ENCODE assay signal across 13 cellular contexts in the genomic region with DNA sequence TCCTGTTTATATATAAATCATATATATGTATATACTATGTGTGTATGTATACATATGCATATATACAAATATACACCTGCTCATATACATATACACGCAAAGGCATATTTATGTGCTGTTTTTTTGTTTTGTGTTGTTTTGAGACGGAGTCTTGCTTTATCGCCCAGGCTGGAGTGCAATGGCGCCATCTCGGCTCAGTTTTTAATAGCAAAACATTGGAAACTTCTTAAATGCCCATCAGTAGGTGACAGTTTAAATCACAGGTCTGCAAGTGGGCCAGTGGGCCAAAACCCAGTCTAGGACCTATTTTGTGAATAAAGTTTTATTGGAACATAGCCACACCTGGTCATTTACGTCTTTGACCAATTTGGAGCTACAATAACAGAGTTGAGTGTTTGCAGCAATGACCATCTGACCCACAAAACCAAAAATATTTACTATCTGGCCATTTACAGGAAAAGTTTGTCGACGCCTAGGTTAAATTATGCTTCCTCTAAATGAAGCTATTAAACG.
DNase-seq lines count a peak whose midpoint lies in the region; TF ChIP-seq lines count a peak whose summit lies in the region.
"Had no signal": no experiment of that assay in that cellular context is flagged by ENCODE, and none has a peak within 500 bp of the region (broad histone marks: within the 10 kb centered on the region; RNA-seq: fewer than 3 reads in every experiment).

No MANE protein-coding gene starts in this region.

- intact Hi-C loops in tibial artery (cut with DNase I; ENCODE audit: low total_unique reads) = loop anchor here (5.0 kb wide), 3 partner anchors 51 to 384 kb away; a partner anchor contains a TSS

- no peak for TF ChIP-seq POLR2A in Peyer's patch (IDR thresholded peaks at IDR 0.05)

- H3K9me3 ChIP-seq in Peyer's patch (no peaks in the 10 kb centered on the region), muscle layer of duodenum (ENCODE audit: control insufficient read depth in 1 of 2, low read length in 2 of 2) (no peaks in the 10 kb centered on the region), tibial artery (no peaks in the 10 kb centered on the region)
- H3K9me3 ChIP-seq: SJCRH30 had no signal

- CTCF ChIA-PET in HEK293T (lab: Yijun Ruan, JAX) = no interaction called here

- H3K4me1 ChIP-seq in Peyer's patch (peaks cover 0 to 20% (median 14%) of the 10 kb centered on the region in 4 donors), muscle layer of duodenum (ENCODE audit: control insufficient read depth in 1 of 2, insufficient read depth in 2 of 2, low read length in 2 of 2) (peaks cover 10 to 17% of the 10 kb centered on the region in 2 donors), tibial artery (peaks cover 0 to 28% (median 25%) of the 10 kb centered on the region in 4 donors)

- H3K36me3 ChIP-seq in Peyer's patch = no peaks in the 10 kb centered on the region
- H3K36me3 ChIP-seq in muscle layer of duodenum (ENCODE audit: control insufficient read depth in 1 of 2, insufficient read depth in 2 of 2, low read length in 2 of 2) = no peaks in the 10 kb centered on the region
- no peaks in the 10 kb centered on the region for H3K36me3 ChIP-seq in tibial artery
- H3K36me3 ChIP-seq: SJCRH30 had no signal

- DNase-seq in Peyer's patch (peak in 1 of 3 donors; percentile 11), dermis microvascular lymphatic vessel endothelial cell (ENCODE audit: low read depth in 2 of 2) (peak; percentile 23 to 28), tibial artery (no peak), SKM-1 (lab: John Stamatoyannopoulos, UW; ENCODE audit: unreplicated experiment) (no peak), activated gamma-delta T cell (lab: John Stamatoyannopoulos, UW) (no peak), HEK293T (ENCODE audit: extremely low spot score) (no peak)
- DNase-seq: effector memory CD4-positive, alpha-beta T cell; NCI-H146; NCI-H526; SJCRH30; stimulated activated CD4-positive, alpha-beta T cell treated with anti-CD3 and anti-CD28 coated beads, Interleukin-4, amount 100 ng/mL, for 4 hours; stimulated activated naive CD4-positive, alpha-beta T cell had no signal

- peak overlapping the region in 3 of 4 donors; percentile 73 to 97 (median 94) for H3K27ac ChIP-seq in Peyer's patch
- H3K27ac ChIP-seq in muscle layer of duodenum (ENCODE audit: low read length) = peak overlapping the region; percentile 94
- H3K27ac ChIP-seq in tibial artery = peak overlapping the region; percentile 83 to 86

- TF ChIP-seq CTCF in Peyer's patch (IDR thresholded peaks at IDR 0.05) (no peak), tibial artery (IDR thresholded peaks at IDR 0.05) (no peak)

- H3K27me3 ChIP-seq in Peyer's patch (no peaks in the 10 kb centered on the region), muscle layer of duodenum (ENCODE audit: low read depth, low read length) (no peaks in the 10 kb centered on the region), tibial artery (no peaks in the 10 kb centered on the region)
- H3K27me3 ChIP-seq: SJCRH30 had no signal

- H3K4me3 ChIP-seq in Peyer's patch = no peak overlapping the region
- H3K4me3 ChIP-seq in muscle layer of duodenum (ENCODE audit: low read depth in 1 of 2, low read length in 2 of 2) = no peak overlapping the region
- H3K4me3 ChIP-seq in tibial artery = no peak overlapping the region

- POLR2A ChIA-PET in HEK293T (lab: Yijun Ruan, JAX) = no interaction called here

TF ChIP-seq in HEK293T, 16 proteins besides CTCF, POLR2A, EP300 and RAD21:
- TF ChIP-seq FOXM1 (IDR thresholded peaks at IDR 0.05; ENCODE audit: borderline replicate concordance) = no peak
TF ChIP-seq in HEK293T: peak in this region for 0.

Comparison
In these comparisons a context has a peak if more than half of its experiments do, and no peak if none do; other contexts are left out.
1. DNase-seq: peak in dermis microvascular lymphatic vessel endothelial cell (2 of 2); none in tibial artery (0 of 2), SKM-1 (single experiment), activated gamma-delta T cell (single experiment) and HEK293T (single experiment).
2. Peak in every context shown above with its lines, with median percentiles within 50 percentile points of each other: H3K27ac ChIP-seq.